Comparison of ENCODE assay signal across 10 cellular contexts in genomic region chr6:11206576-11206975, GRCh38. TPM values are rescaled to one million over a fixed set of nuclear protein-coding genes. Genes with fewer than 3 reads are reported as not detected.
DNase-seq lines count a peak whose midpoint lies in the region; ATAC-seq and TF ChIP-seq lines count a peak whose summit lies in the region.
"Had no signal": no experiment of that assay in that cellular context is flagged by ENCODE, and none has a peak within 500 bp of the region (broad histone marks: within the 10 kb centered on the region; RNA-seq: fewer than 3 reads in every experiment).

No MANE protein-coding gene starts in this region.

- peaks cover 13% of the 10 kb centered on the region for H3K36me3 Mint-ChIP-seq in progenitor cell of endocrine pancreas (ENCODE audit: insufficient read depth)

- intact Hi-C loops in PC-9 (cut with micrococcal nuclease; ENCODE audit: unreplicated experiment): loop anchor here (2.0 to 5.0 kb wide), 2 partner anchors 206 to 222 kb away; no protein-coding TSS in a partner anchor

- H3K4me1 Mint-ChIP-seq in progenitor cell of endocrine pancreas (ENCODE audit: low read depth): peaks cover 42% of the 10 kb centered on the region

- H3K4me3 ChIP-seq in BLaER1 treated with 17β-estradiol and CSF1 and Interleukin-3, amounts not matched to agents 10 nM and 100 nM: no peak overlapping the region
- H3K4me3 ChIP-seq in PC-9 (peak overlapping the region; percentile 35; the same call in 1 of the 2 replicates), gastroesophageal sphincter (no peak overlapping the region)

- H3K27me3 Mint-ChIP-seq in progenitor cell of endocrine pancreas: no peaks in the 10 kb centered on the region

- H3K79me2 ChIP-seq in PC-9 (ENCODE audit: low read depth): peaks cover 65% of the 10 kb centered on the region

- no peaks in the 10 kb centered on the region for H3K27me3 ChIP-seq in BLaER1 treated with 17β-estradiol and CSF1 and Interleukin-3, amounts not matched to agents 10 nM and 100 nM
- no peaks in the 10 kb centered on the region for H3K27me3 ChIP-seq in PC-9 (ENCODE audit: insufficient read depth, low read depth)
- no peaks in the 10 kb centered on the region for H3K27me3 ChIP-seq in gastroesophageal sphincter

- ATAC-seq in gastroesophageal sphincter (no peak), omental fat pad (ENCODE audit: low FRiP score) (no peak)
- ATAC-seq: activated T-cell treated with anti-CD3 and anti-CD28 coated beads, Interleukin-2, amount 50 U/mL, for 4 hours had no signal

- peaks cover 0 to 61% (median 0%) of the 10 kb centered on the region in 11 experiments; a peak in 6 of 22 replicates for H3K36me3 ChIP-seq in BLaER1 treated with 17β-estradiol and CSF1 and Interleukin-3, amounts not matched to agents 10 nM and 100 nM
- H3K36me3 ChIP-seq in PC-9 (ENCODE audit: low read depth): peaks cover 25% of the 10 kb centered on the region
- no peaks in the 10 kb centered on the region for H3K36me3 ChIP-seq in gastroesophageal sphincter

- peak overlapping the region in 7 of 11 experiments; percentile 2 to 73 (median 71); a peak in 12 of 22 replicates for H3K4me2 ChIP-seq in BLaER1 treated with 17β-estradiol and CSF1 and Interleukin-3, amounts not matched to agents 10 nM and 100 nM
- H3K4me2 ChIP-seq in PC-9: peak overlapping the region; percentile 70

- DNase-seq in PC-9: no peak
- no peak for DNase-seq in progenitor cell of endocrine pancreas (ENCODE audit: low spot score, unreplicated experiment)
- DNase-seq in GM19240 (ENCODE audit: insufficient read length, low spot score): no peak
- no peak for DNase-seq in NCI-H1048 (lab: John Stamatoyannopoulos, UW)
- DNase-seq in omental fat pad (ENCODE audit: low spot score): no peak
- no peak for DNase-seq in activated CD4-positive, alpha-beta T cell treated with anti-CD3 and anti-CD28 coated beads for 48 hours
- DNase-seq: activated T-cell treated with anti-CD3 and anti-CD28 coated beads, Interleukin-2, amount 50 U/mL, for 4 hours; NCI-H345 had no signal

- H3K27ac Mint-ChIP-seq in progenitor cell of endocrine pancreas: peak overlapping the region; percentile 88

- peaks cover 0 to 32% (median 0%) of the 10 kb centered on the region in 11 experiments; a peak in 2 of 22 replicates for H4K20me1 ChIP-seq in BLaER1 treated with 17β-estradiol and CSF1 and Interleukin-3, amounts not matched to agents 10 nM and 100 nM
- H4K20me1 ChIP-seq in PC-9 (ENCODE audit: insufficient read depth): no peaks in the 10 kb centered on the region

- TF ChIP-seq CTCF in PC-9 (conservative IDR thresholded peaks at IDR 0.05): no peak
- TF ChIP-seq CTCF in gastroesophageal sphincter (IDR thresholded peaks at IDR 0.05): no peak
- no peak for TF ChIP-seq CTCF in progenitor cell of endocrine pancreas (IDR thresholded peaks at IDR 0.05; ENCODE audit: unreplicated experiment)
- no peak for TF ChIP-seq CTCF in omental fat pad (IDR thresholded peaks at IDR 0.05)

- no peaks in the 10 kb centered on the region for H3K9me2 ChIP-seq in PC-9 (ENCODE audit: insufficient read depth)

- CTCF ChIA-PET in PC-9 (lab: Charles Lee): interaction anchor here (1.0 to 1.1 kb wide), 2 partner anchors 23 to 62 kb away, joined by 3 read pairs; no protein-coding TSS in a partner anchor

- TSS peak; percentile 37 for BruUV-seq in PC-9 (replicated peaks; lab: Mats Ljungman, UMichigan)

- POLR2A ChIA-PET in PC-9 (lab: Charles Lee; ENCODE audit: unreplicated experiment): interaction anchor here (0.5 to 1.3 kb wide), 7 partner anchors 19 to 1084 kb away, joined by 3 to 44 read pairs (median 6); partner anchors contain the start of genes EDN1 and NEDD9

- no peaks in the 10 kb centered on the region for H3K9me3 ChIP-seq in BLaER1 treated with 17β-estradiol and CSF1 and Interleukin-3, amounts not matched to agents 10 nM and 100 nM (replicated peaks in 1 of 11)
- H3K9me3 ChIP-seq in PC-9 (ENCODE audit: insufficient read depth, low read depth): no peaks in the 10 kb centered on the region
- H3K9me3 ChIP-seq in gastroesophageal sphincter: no peaks in the 10 kb centered on the region

- H3K4me1 ChIP-seq in BLaER1 treated with 17β-estradiol and CSF1 and Interleukin-3, amounts not matched to agents 10 nM and 100 nM: peaks cover 9 to 79% (median 29%) of the 10 kb centered on the region in 10 experiments
- H3K4me1 ChIP-seq in PC-9 (replicated peaks; ENCODE audit: insufficient read depth) (peaks cover 28% of the 10 kb centered on the region), gastroesophageal sphincter (peaks cover 0 to 51% (median 19%) of the 10 kb centered on the region in 3 donors)

- H3K9me3 Mint-ChIP-seq in progenitor cell of endocrine pancreas (ENCODE audit: low read depth): no peaks in the 10 kb centered on the region
- H3K9me3 Mint-ChIP-seq: activated T-cell treated with anti-CD3 and anti-CD28 coated beads, Interleukin-2, amount 50 U/mL, for 4 hours had no signal

- H3F3A ChIP-seq in PC-9 (ENCODE audit: insufficient read depth, low read depth): peaks cover 25% of the 10 kb centered on the region

- H3K4me3 Mint-ChIP-seq in progenitor cell of endocrine pancreas (ENCODE audit: low read depth): no peak overlapping the region
- H3K4me3 Mint-ChIP-seq: activated T-cell treated with anti-CD3 and anti-CD28 coated beads, Interleukin-2, amount 50 U/mL, for 4 hours had no signal

- H3K27ac ChIP-seq in BLaER1 treated with 17β-estradiol and CSF1 and Interleukin-3, amounts not matched to agents 10 nM and 100 nM: peak overlapping the region in 7 of 11 experiments; percentile 5 to 89 (median 65); a peak in 11 of 22 replicates
- H3K27ac ChIP-seq in PC-9 (peak overlapping the region; percentile 92), gastroesophageal sphincter (peak overlapping the region in 3 of 4 donors; percentile 36 to 71 (median 49))

- no peak for TF ChIP-seq POLR2A in gastroesophageal sphincter (IDR thresholded peaks at IDR 0.05)

- no peak overlapping the region for H2AFZ ChIP-seq in PC-9

- no peak for TF ChIP-seq EP300 in gastroesophageal sphincter (IDR thresholded peaks at IDR 0.05)

- WGBS in gastroesophageal sphincter (ENCODE audit: low coverage in 1 of 2), 2 donors: 51 to 78% methylated on average over 2 to 3 of the region's 3 CpGs

- peak overlapping the region in 4 of 11 experiments; percentile 13 to 67 (median 62); a peak in 7 of 22 replicates for H3K9ac ChIP-seq in BLaER1 treated with 17β-estradiol and CSF1 and Interleukin-3, amounts not matched to agents 10 nM and 100 nM

RNA-seq across cellular contexts. Expression of gene NEDD9, which starts 25.9 kb away (rescaled TPM):
- total RNA-seq in PC-9 (2021) (35.8 and 57.5 TPM in 2 replicates), gastroesophageal sphincter (10 to 100 TPM; 13.1 to 42.7 (median 26.7) TPM), progenitor cell of endocrine pancreas (13.6 and 14.1 TPM in 2 replicates), omental fat pad (100 to 1,000 TPM in 2 of 4 donors, 10 to 100 TPM in 2; 77.2 to 196 (median 106) TPM)
